Comparison of ENCODE assay signal across 15 cellular contexts in genomic region chr16:19766554-19766884, GRCh38.
"Had no signal": no experiment of that assay in that cellular context is flagged by ENCODE, and none has a peak within 500 bp of the region (broad histone marks: within the 10 kb centered on the region; RNA-seq: fewer than 3 reads in every experiment).

No MANE protein-coding gene starts in this region.

- FAIRE-seq: astrocyte, endometrium, kidney, small intestine had no signal

- H3K9me3 ChIP-seq: prostate gland, testis had no signal

- H3K4me3 ChIP-seq: prostate gland, testis had no signal

- H3K27me3 ChIP-seq: testis had no signal

- H3K4me1 ChIP-seq: prostate gland, testis had no signal

- ATAC-seq: naive thymus-derived CD4-positive, alpha-beta T cell; stimulated activated naive CD8-positive, alpha-beta T cell treated with anti-CD3 and anti-CD28 coated beads, Interleukin-15, amount 100 ng/mL, for 72 hours had no signal

- H3K27ac ChIP-seq: prostate gland, testis, WERI-Rb-1 had no signal

- H3K36me3 ChIP-seq: prostate gland, WERI-Rb-1 had no signal

- DNase-seq: activated CD4-positive, alpha-beta T cell treated with anti-CD3 and anti-CD28 coated beads for 1 hour; activated CD8-positive, alpha-beta memory T cell treated with anti-CD3 and anti-CD28 coated beads for 24 hours; activated gamma-delta T cell; erythroblast; kidney; mesendoderm; naive thymus-derived CD4-positive, alpha-beta T cell; small intestine; stimulated activated CD4-positive, alpha-beta T cell treated with anti-CD3 and anti-CD28 coated beads, Interleukin-4, amount 100 ng/mL, for 1 hour; stimulated activated naive CD8-positive, alpha-beta T cell treated with anti-CD3 and anti-CD28 coated beads, Interleukin-15, amount 100 ng/mL, for 72 hours; testis; WERI-Rb-1 had no signal
